Comparison of ENCODE assay signal across 8 cellular contexts in the genomic region with DNA sequence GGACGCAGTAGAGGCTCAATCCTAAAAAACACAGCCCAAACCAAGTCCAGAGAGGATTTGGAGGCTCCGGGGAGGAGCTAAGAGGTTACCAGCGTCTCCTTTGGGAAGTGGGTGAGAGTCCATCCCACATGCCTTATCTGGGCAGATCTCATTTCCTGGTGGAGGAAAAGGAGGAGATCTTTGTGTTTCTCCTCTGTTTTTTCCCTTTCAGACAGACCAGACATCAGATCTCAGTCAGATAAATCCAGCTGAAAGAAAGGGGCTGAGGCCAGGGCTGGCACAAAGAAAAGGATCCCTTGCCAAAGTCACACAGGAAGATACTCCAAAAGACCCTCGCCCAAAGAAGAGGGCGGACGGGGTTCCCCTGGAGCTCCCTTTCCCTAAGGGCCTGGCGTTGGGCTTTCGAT. TPM values are rescaled to one million over a fixed set of nuclear protein-coding genes. Genes with fewer than 3 reads are reported as not detected.
DNase-seq lines count a peak whose midpoint lies in the region; ATAC-seq and TF ChIP-seq lines count a peak whose summit lies in the region.

No MANE protein-coding gene starts in this region.

- intact Hi-C loops in activated naive CD4-positive, alpha-beta T cell treated with anti-CD3 and anti-CD28 coated beads for 36 hours (cut with micrococcal nuclease) = loop anchor here (2.0 to 5.0 kb wide), 5 partner anchors 59 to 743 kb away; a partner anchor contains a TSS

- peaks cover 9 to 17% of the 10 kb centered on the region in 2 donors for H3K4me1 ChIP-seq in duodenal mucosa (ENCODE audit: control insufficient read depth in 1 of 2, insufficient read depth in 2 of 2, low read length in 2 of 2)

- H3K4me1 Mint-ChIP-seq in activated naive CD4-positive, alpha-beta T cell treated with anti-CD3 and anti-CD28 coated beads, Interleukin-2, amount 50 U/mL, for 24 hours = peaks cover 4% of the 10 kb centered on the region
- H3K4me1 Mint-ChIP-seq in activated naive CD4-positive, alpha-beta T cell treated with anti-CD3 and anti-CD28 coated beads for 36 hours (ENCODE audit: low read depth) = peaks cover 5% of the 10 kb centered on the region
- H3K4me1 Mint-ChIP-seq in naive B cell (peaks cover 0 to 6% (median 4%) of the 10 kb centered on the region in 3 donors), type B pancreatic cell (ENCODE audit: unreplicated experiment) (peaks cover 5% of the 10 kb centered on the region)

- CTCF ChIA-PET in activated naive CD4-positive, alpha-beta T cell treated with anti-CD3 and anti-CD28 coated beads for 36 hours (lab: Charles Lee) = interaction anchor here (0.6 kb wide), 1 partner anchor 1674 kb away, joined by 3 read pairs; no protein-coding TSS in a partner anchor

- H3K27me3 ChIP-seq in duodenal mucosa (ENCODE audit: control insufficient read depth in 1 of 2, insufficient read depth in 2 of 2, low read length in 2 of 2) = no peaks in the 10 kb centered on the region

- H3K36me3 ChIP-seq in duodenal mucosa (ENCODE audit: control insufficient read depth in 1 of 2, insufficient read depth in 2 of 2, low read length in 2 of 2) = no peaks in the 10 kb centered on the region

- peaks cover 4 to 5% of the 10 kb centered on the region in 2 donors for H3K9me3 ChIP-seq in duodenal mucosa (ENCODE audit: control insufficient read depth in 1 of 2, low read length in 2 of 2)

- peaks cover 9% of the 10 kb centered on the region for H3K9me3 Mint-ChIP-seq in activated naive CD4-positive, alpha-beta T cell treated with anti-CD3 and anti-CD28 coated beads, Interleukin-2, amount 50 U/mL, for 24 hours
- H3K9me3 Mint-ChIP-seq in activated naive CD4-positive, alpha-beta T cell treated with anti-CD3 and anti-CD28 coated beads for 36 hours = peaks cover 5% of the 10 kb centered on the region
- H3K9me3 Mint-ChIP-seq in naive B cell = peaks cover 0 to 12% (median 5%) of the 10 kb centered on the region in 7 donors
- H3K9me3 Mint-ChIP-seq in type B pancreatic cell = peaks cover 11% of the 10 kb centered on the region

- H3K27ac ChIP-seq in duodenal mucosa (ENCODE audit: low read depth, low read length) = peak overlapping the region; percentile 69

- no peaks in the 10 kb centered on the region for H3K36me3 Mint-ChIP-seq in activated naive CD4-positive, alpha-beta T cell treated with anti-CD3 and anti-CD28 coated beads, Interleukin-2, amount 50 U/mL, for 24 hours
- no peaks in the 10 kb centered on the region for H3K36me3 Mint-ChIP-seq in activated naive CD4-positive, alpha-beta T cell treated with anti-CD3 and anti-CD28 coated beads for 36 hours (ENCODE audit: low read depth)
- H3K36me3 Mint-ChIP-seq in naive B cell = peaks cover 0 to 14% of the 10 kb centered on the region in 2 donors
- no peaks in the 10 kb centered on the region for H3K36me3 Mint-ChIP-seq in type B pancreatic cell

- no peak overlapping the region for H3K27ac Mint-ChIP-seq in activated naive CD4-positive, alpha-beta T cell treated with anti-CD3 and anti-CD28 coated beads, Interleukin-2, amount 50 U/mL, for 24 hours
- no peak overlapping the region for H3K27ac Mint-ChIP-seq in activated naive CD4-positive, alpha-beta T cell treated with anti-CD3 and anti-CD28 coated beads for 36 hours
- no peak overlapping the region for H3K27ac Mint-ChIP-seq in naive B cell
- no peak overlapping the region for H3K27ac Mint-ChIP-seq in type B pancreatic cell

- no peak for ATAC-seq in naive B cell (ENCODE audit: low read depth in 2 of 2)
- no peak for ATAC-seq in GM19395 (IDR thresholded peaks at IDR 0.05; ENCODE audit: unreplicated experiment)

- TF ChIP-seq CTCF in type B pancreatic cell (conservative IDR thresholded peaks at IDR 0.05) = no peak

- H3K4me3 Mint-ChIP-seq in activated naive CD4-positive, alpha-beta T cell treated with anti-CD3 and anti-CD28 coated beads, Interleukin-2, amount 50 U/mL, for 24 hours = peak overlapping the region; percentile 85
- H3K4me3 Mint-ChIP-seq in activated naive CD4-positive, alpha-beta T cell treated with anti-CD3 and anti-CD28 coated beads for 36 hours = no peak overlapping the region
- H3K4me3 Mint-ChIP-seq in naive B cell = peak overlapping the region in 5 of 8 donors; percentile 9 to 91 (median 83)
- peak overlapping the region; percentile 15 for H3K4me3 Mint-ChIP-seq in type B pancreatic cell

- peaks cover 7% of the 10 kb centered on the region for H3K27me3 Mint-ChIP-seq in activated naive CD4-positive, alpha-beta T cell treated with anti-CD3 and anti-CD28 coated beads, Interleukin-2, amount 50 U/mL, for 24 hours
- H3K27me3 Mint-ChIP-seq in activated naive CD4-positive, alpha-beta T cell treated with anti-CD3 and anti-CD28 coated beads for 36 hours (ENCODE audit: low read depth) = peaks cover 5% of the 10 kb centered on the region
- H3K27me3 Mint-ChIP-seq in naive B cell = peaks cover 19 to 33% (median 33%) of the 10 kb centered on the region in 3 donors
- peaks cover 10% of the 10 kb centered on the region for H3K27me3 Mint-ChIP-seq in type B pancreatic cell

- peak overlapping the region in 1 of 2 donors; percentile 62 for H3K9ac ChIP-seq in duodenal mucosa (ENCODE audit: low read depth in 1 of 2, low read length in 2 of 2)

- no peak for DNase-seq in activated naive CD4-positive, alpha-beta T cell treated with anti-CD3 and anti-CD28 coated beads for 36 hours
- no peak for DNase-seq in naive B cell
- DNase-seq in type B pancreatic cell (ENCODE audit: extremely low spot score, unreplicated experiment) = peak; percentile 51
- DNase-seq in NAMALWA (ENCODE audit: low spot score) = no peak
- no peak for DNase-seq in NCI-H2171 (lab: John Stamatoyannopoulos, UW)

- peak overlapping the region in 1 of 2 donors; percentile 70 for H3K4me3 ChIP-seq in duodenal mucosa (ENCODE audit: low read depth in 1 of 2, low read length in 2 of 2)

RNA-seq across cellular contexts. Expression of a gene that starts 58.3 kb away (rescaled TPM):
- 10 to 100 TPM; 33.2 to 34.8 TPM for total RNA-seq in activated naive CD4-positive, alpha-beta T cell treated with anti-CD3 and anti-CD28 coated beads for 36 hours
- polyA plus RNA-seq in naive B cell (ENCODE audit: low read depth in 6 of 6) = 1 to 10 TPM; 3.1 to 7.0 (median 6.0) TPM
- 40.4 and 62.6 TPM in 2 replicates for total RNA-seq in type B pancreatic cell (ENCODE audit: low replicate concordance)
